In genomic region chr1:159936284-159936904, GRCh38 we compare ENCODE assay signal across 1 cellular context.
A peak's percentile ranks its signal among the peaks of the same experiment; 100 is the strongest.
TF ChIP-seq lines count a peak whose summit lies in the region.

No MANE protein-coding gene starts in this region.

TF ChIP-seq in HepG2, 621 proteins besides CTCF, POLR2A, EP300 and RAD21 (continued from another document and continues in another):
- TF ChIP-seq FOXP4 (CRISPR knock-in tag; IDR thresholded peaks at IDR 0.05) (no peak), TCF7 (IDR thresholded peaks at IDR 0.05; ENCODE audit: low read depth) (no peak), MEIS1 (CRISPR knock-in tag; IDR thresholded peaks at IDR 0.05; ENCODE audit: borderline replicate concordance) (no peak), HINFP (CRISPR knock-in tag; IDR thresholded peaks at IDR 0.05; ENCODE audit: low read depth) (no peak), HOXA9 (CRISPR knock-in tag; IDR thresholded peaks at IDR 0.05; ENCODE audit: borderline replicate concordance) (no peak), XRCC5 (optimal IDR thresholded peaks at IDR 0.05; ENCODE audit: low read length) (peak; percentile 60), BRCA1 (CRISPR knock-in tag; IDR thresholded peaks at IDR 0.05) (no peak), NR2F6 (IDR thresholded peaks at IDR 0.05) (no peak), NR2F6 (CRISPR knock-in tag; IDR thresholded peaks at IDR 0.05) (0 out of 2 replicates have a peak, but pooled peaks have one; percentile 23), TIGD3 (CRISPR knock-in tag; IDR thresholded peaks at IDR 0.05; ENCODE audit: borderline replicate concordance) (no peak), CREB3 (CRISPR knock-in tag; IDR thresholded peaks at IDR 0.05) (no peak), ZGPAT (CRISPR knock-in tag; IDR thresholded peaks at IDR 0.05) (no peak), ZNF407 (CRISPR knock-in tag; IDR thresholded peaks at IDR 0.05; ENCODE audit: not compliant biosample characterization) (no peak), ARID5B (CRISPR knock-in tag; IDR thresholded peaks at IDR 0.05) (peak; percentile 34; the same call in 1 of the 2 replicates), ELF3 (CRISPR knock-in tag; IDR thresholded peaks at IDR 0.05) (no peak), GATAD1 (CRISPR knock-in tag; IDR thresholded peaks at IDR 0.05) (no peak), ZMAT5 (CRISPR knock-in tag; IDR thresholded peaks at IDR 0.05; ENCODE audit: borderline replicate concordance, low read depth) (no peak), THRA (CRISPR knock-in tag; IDR thresholded peaks at IDR 0.05; ENCODE audit: borderline replicate concordance) (no peak), TSC22D2 (CRISPR knock-in tag; IDR thresholded peaks at IDR 0.05; ENCODE audit: borderline replicate concordance) (no peak), ZNF839 (CRISPR knock-in tag; IDR thresholded peaks at IDR 0.05; ENCODE audit: borderline replicate concordance) (no peak), CBX5 (CRISPR knock-in tag; IDR thresholded peaks at IDR 0.05; ENCODE audit: borderline replicate concordance) (0 out of 2 replicates have a peak, but pooled peaks have one; percentile 39), ZFYVE20 (CRISPR knock-in tag; IDR thresholded peaks at IDR 0.05; ENCODE audit: borderline replicate concordance, low read depth) (no peak), ZNF350 (CRISPR knock-in tag; IDR thresholded peaks at IDR 0.05; ENCODE audit: borderline replicate concordance, low read depth) (peak; percentile 41; the same call in 1 of the 2 replicates), NRL (CRISPR knock-in tag; IDR thresholded peaks at IDR 0.05; ENCODE audit: borderline replicate concordance) (peak; percentile 64; the same call in 1 of the 2 replicates), HOXA3 (CRISPR knock-in tag; IDR thresholded peaks at IDR 0.05) (no peak), FLYWCH1 (CRISPR knock-in tag; IDR thresholded peaks at IDR 0.05) (no peak), ZSCAN20 (CRISPR knock-in tag; IDR thresholded peaks at IDR 0.05; ENCODE audit: borderline replicate concordance) (no peak), KLF11 (CRISPR knock-in tag; IDR thresholded peaks at IDR 0.05) (no peak), MXI1 (IDR thresholded peaks at IDR 0.05; ENCODE audit: borderline replicate concordance, low read depth, low read length) (peak; percentile 38; the same call in 1 of the 3 replicates), SMC3 (IDR thresholded peaks at IDR 0.05; ENCODE audit: low read length) (peak; percentile 87), ZBTB7A (CRISPR knock-in tag; IDR thresholded peaks at IDR 0.05) (no peak), ZEB1 (IDR thresholded peaks at IDR 0.05; ENCODE audit: insufficient replicate concordance, low read depth) (no peak), ZKSCAN1 (IDR thresholded peaks at IDR 0.05; ENCODE audit: low read length) (peak; percentile 48; the same call in 1 of the 2 replicates), CCAR2 (optimal IDR thresholded peaks at IDR 0.05; ENCODE audit: low read depth, low read length) (no peak), MAZ (IDR thresholded peaks at IDR 0.05; ENCODE audit: borderline replicate concordance, low read depth, low read length) (no peak), MAZ (CRISPR knock-in tag; IDR thresholded peaks at IDR 0.05; ENCODE audit: low read depth) (no peak), LBX2 (CRISPR knock-in tag; IDR thresholded peaks at IDR 0.05; ENCODE audit: borderline replicate concordance) (no peak), ZNF101 (CRISPR knock-in tag; IDR thresholded peaks at IDR 0.05; ENCODE audit: borderline replicate concordance, low read depth) (no peak)
